In genomic region chr12:103011974-103012763, GRCh38 we compare ENCODE assay signal across 1 cellular context.
TF ChIP-seq lines count a peak whose summit lies in the region.

No MANE protein-coding gene starts in this region.

TF ChIP-seq in GM12878, 131 proteins besides CTCF, POLR2A, EP300 and RAD21 (continued from another document):
- TF ChIP-seq, protein P1, sequence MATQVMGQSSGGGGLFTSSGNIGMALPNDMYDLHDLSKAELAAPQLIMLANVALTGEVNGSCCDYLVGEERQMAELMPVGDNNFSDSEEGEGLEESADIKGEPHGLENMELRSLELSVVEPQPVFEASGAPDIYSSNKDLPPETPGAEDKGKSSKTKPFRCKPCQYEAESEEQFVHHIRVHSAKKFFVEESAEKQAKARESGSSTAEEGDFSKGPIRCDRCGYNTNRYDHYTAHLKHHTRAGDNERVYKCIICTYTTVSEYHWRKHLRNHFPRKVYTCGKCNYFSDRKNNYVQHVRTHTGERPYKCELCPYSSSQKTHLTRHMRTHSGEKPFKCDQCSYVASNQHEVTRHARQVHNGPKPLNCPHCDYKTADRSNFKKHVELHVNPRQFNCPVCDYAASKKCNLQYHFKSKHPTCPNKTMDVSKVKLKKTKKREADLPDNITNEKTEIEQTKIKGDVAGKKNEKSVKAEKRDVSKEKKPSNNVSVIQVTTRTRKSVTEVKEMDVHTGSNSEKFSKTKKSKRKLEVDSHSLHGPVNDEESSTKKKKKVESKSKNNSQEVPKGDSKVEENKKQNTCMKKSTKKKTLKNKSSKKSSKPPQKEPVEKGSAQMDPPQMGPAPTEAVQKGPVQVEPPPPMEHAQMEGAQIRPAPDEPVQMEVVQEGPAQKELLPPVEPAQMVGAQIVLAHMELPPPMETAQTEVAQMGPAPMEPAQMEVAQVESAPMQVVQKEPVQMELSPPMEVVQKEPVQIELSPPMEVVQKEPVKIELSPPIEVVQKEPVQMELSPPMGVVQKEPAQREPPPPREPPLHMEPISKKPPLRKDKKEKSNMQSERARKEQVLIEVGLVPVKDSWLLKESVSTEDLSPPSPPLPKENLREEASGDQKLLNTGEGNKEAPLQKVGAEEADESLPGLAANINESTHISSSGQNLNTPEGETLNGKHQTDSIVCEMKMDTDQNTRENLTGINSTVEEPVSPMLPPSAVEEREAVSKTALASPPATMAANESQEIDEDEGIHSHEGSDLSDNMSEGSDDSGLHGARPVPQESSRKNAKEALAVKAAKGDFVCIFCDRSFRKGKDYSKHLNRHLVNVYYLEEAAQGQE (IDR thresholded peaks at IDR 0.05; ENCODE audit: low read depth, low read length): peak; percentile 61; the same call in 1 of the 2 replicates
